ENCODE assay signal across 8 cellular contexts in the genomic region with DNA sequence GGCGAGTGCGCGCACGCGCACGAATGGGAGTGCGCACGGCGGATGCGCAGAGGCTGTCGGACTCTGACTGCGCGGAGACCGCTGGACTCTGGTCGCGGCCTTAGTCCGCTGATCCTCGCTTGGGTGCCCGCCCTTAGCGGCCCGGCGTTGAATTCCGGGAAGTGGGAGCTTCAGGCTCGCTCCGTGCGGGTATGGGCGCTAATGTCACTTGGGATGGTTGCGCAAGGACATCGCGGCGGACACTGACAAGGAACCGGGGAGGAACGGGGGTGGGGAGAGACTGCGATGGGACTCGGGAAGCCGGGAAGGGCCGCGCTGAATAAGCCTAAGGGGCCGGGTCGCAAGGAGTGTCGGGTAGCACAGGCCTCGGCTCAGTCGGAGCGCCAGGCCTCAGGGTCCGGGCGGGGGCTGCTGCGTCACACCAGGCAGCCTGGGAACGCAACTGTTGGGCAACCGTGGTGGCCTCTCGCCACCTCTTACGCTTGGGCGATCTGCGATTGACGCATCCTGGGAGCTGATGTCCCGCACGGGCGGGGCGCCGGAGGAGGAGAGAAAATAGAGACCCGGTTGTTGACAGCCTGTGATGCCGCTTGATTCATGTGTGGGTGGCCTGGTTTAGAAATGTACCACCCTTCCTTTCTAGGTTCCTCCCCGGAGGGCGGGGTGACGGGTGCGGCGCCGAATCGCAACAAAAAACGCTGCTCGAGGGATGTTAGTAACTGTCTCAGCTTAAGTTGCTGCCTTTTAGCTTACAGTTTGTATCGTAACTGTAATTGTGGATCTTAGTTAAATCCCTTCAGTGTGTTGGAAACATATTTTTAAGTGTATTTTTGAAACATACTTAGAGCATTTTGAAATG.
DNase-seq lines count a peak whose midpoint lies in the region; ATAC-seq lines count a peak whose summit lies in the region.

No MANE protein-coding gene starts in this region.

- DNase-seq in AG08396 (ENCODE audit: low spot score) (peak; percentile 89), NCI-H226 (peak; percentile 96), cerebellar cortex (ENCODE audit: low spot score) (peak; percentile 90), islet precursor cell (peak; percentile 98)
- DNase-seq in stimulated activated CD4-positive, alpha-beta T cell treated with anti-CD3 and anti-CD28 coated beads, Interleukin-12 subunit alpha, Interleukin-12 subunit beta, amount 100 ng/mL, for 4 hours, result peak; percentile 87

- ATAC-seq in GM18907 (IDR thresholded peaks at IDR 0.05; ENCODE audit: unreplicated experiment), result peak; percentile 77
- peak; percentile 46 for ATAC-seq in HG03139 (IDR thresholded peaks at IDR 0.05; ENCODE audit: unreplicated experiment)
- peak; percentile 77 to 78 for ATAC-seq in activated CD4-positive, CD25-positive, alpha-beta regulatory T cell treated with anti-CD3 and anti-CD28 coated beads, Interleukin-2, amount 50 U/mL, for 24 hours

Comparison
In these comparisons a context has a peak if more than half of its experiments do, and no peak if none do; other contexts are left out.
1. Peak in every context shown above with its lines: DNase-seq and ATAC-seq.